13 cellular contexts compared by ENCODE assay signal in the genomic region with DNA sequence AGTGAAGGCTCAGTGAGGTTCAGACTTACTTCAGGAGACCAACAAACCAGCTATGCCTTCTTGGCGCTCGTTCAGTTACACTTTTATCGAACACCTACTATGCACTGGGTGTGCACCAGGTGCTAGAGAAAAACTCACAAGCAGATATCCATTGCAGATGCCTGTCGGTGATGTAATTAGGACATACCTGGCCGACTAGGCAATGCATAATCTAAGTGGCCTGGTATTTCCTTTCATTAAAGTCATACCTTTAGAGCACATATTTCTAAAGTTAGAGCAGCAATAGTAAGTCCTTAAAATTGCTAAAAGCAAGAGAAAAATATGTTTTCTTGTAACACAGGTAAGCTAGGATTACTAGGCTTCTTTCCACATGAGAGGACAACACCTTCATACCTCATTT.
"Had no signal": no experiment of that assay in that cellular context is flagged by ENCODE, and none has a peak within 500 bp of the region (broad histone marks: within the 10 kb centered on the region; RNA-seq: fewer than 3 reads in every experiment).

No MANE protein-coding gene starts in this region.

- H3K27ac ChIP-seq: thyroid gland, vagina had no signal

- ATAC-seq: activated CD4-positive, alpha-beta T cell treated with anti-CD3 and anti-CD28 coated beads for 36 hours; WTC11 had no signal

- H3K4me1 ChIP-seq: thyroid gland, vagina had no signal

- H3K4me3 ChIP-seq: lung, thyroid gland, vagina had no signal

- DNase-seq: activated CD4-positive, alpha-beta T cell treated with anti-CD3 and anti-CD28 coated beads for 36 hours; activated CD4-positive, alpha-beta T cell treated with anti-CD3 and anti-CD28 coated beads, Interleukin-2, amount 50 U/mL, for 48 hours; activated naive CD4-positive, alpha-beta T cell; activated naive CD8-positive, alpha-beta T cell treated with anti-CD3 and anti-CD28 coated beads, Interleukin-2, amount 10 ng/mL, durations not matched to agents 7 days and 5 days; central memory CD4-positive, alpha-beta T cell; midbrain; nucleus accumbens; posterior cingulate gyrus; stimulated activated naive CD4-positive, alpha-beta T cell; thyroid gland had no signal

- H3K36me3 ChIP-seq: thyroid gland, vagina had no signal

- H3K27me3 ChIP-seq: thyroid gland, vagina had no signal

- H3K9me3 ChIP-seq: thyroid gland, vagina had no signal
